In genomic region chr3:123883111-123883510, GRCh38 we compare ENCODE assay signal across 1 cellular context.
TF ChIP-seq lines count a peak whose summit lies in the region.

No MANE protein-coding gene starts in this region.

TF ChIP-seq in HepG2, 621 proteins besides CTCF, POLR2A, EP300 and RAD21 (continued from another document):
- no peak for TF ChIP-seq NR3C1 (CRISPR knock-in tag; IDR thresholded peaks at IDR 0.05)
- TF ChIP-seq GABPB1 (CRISPR knock-in tag; IDR thresholded peaks at IDR 0.05): no peak
- no peak for TF ChIP-seq ZHX1 (CRISPR knock-in tag; IDR thresholded peaks at IDR 0.05; ENCODE audit: low read depth)
- TF ChIP-seq ZNF414 (CRISPR knock-in tag; IDR thresholded peaks at IDR 0.05): no peak
- TF ChIP-seq SIN3A (IDR thresholded peaks at IDR 0.05; ENCODE audit: borderline replicate concordance, low read depth, low read length): no peak
- TF ChIP-seq ZSCAN12 (CRISPR knock-in tag; IDR thresholded peaks at IDR 0.05): no peak
- no peak for TF ChIP-seq NFE2L2 (IDR thresholded peaks at IDR 0.05; ENCODE audit: low read length)
- no peak for TF ChIP-seq U2AF1 (optimal IDR thresholded peaks at IDR 0.05; ENCODE audit: low read depth, low read length)
- no peak for TF ChIP-seq RBFOX2 (IDR thresholded peaks at IDR 0.05; ENCODE audit: low read depth, low read length)
- TF ChIP-seq ZNF430 (CRISPR knock-in tag; IDR thresholded peaks at IDR 0.05): no peak
- TF ChIP-seq PITX1 (CRISPR knock-in tag; IDR thresholded peaks at IDR 0.05): no peak
- TF ChIP-seq ZBTB26 (CRISPR knock-in tag; IDR thresholded peaks at IDR 0.05; ENCODE audit: borderline replicate concordance): no peak
